In genomic region chr1:197544553-197544952, GRCh38 we compare ENCODE assay signal across 29 cellular contexts.
"Had no signal": no experiment of that assay in that cellular context is flagged by ENCODE, and none has a peak within 500 bp of the region (broad histone marks: within the 10 kb centered on the region; RNA-seq: fewer than 3 reads in every experiment).

No MANE protein-coding gene starts in this region.

- H3K9me3 ChIP-seq: ovary, psoas muscle, right lobe of liver, sigmoid colon, stomach, suprapubic skin, testis, tibial artery, transverse colon, upper lobe of right lung, uterus had no signal

- H3K36me3 Mint-ChIP-seq: type B pancreatic cell had no signal

- H3K4me3 ChIP-seq: ovary, psoas muscle, right lobe of liver, sigmoid colon, stomach, suprapubic skin, testis, tibial artery, transverse colon, upper lobe of right lung, uterus had no signal

- H3K36me3 ChIP-seq: ovary, right lobe of liver, upper lobe of right lung, uterus had no signal

- H3K27me3 Mint-ChIP-seq: naive thymus-derived CD8-positive, alpha-beta T cell; natural killer cell treated with Interleukin-12 subunit alpha and Interleukin-12 subunit beta and Interleukin-15 and Interleukin-18, amount 100 ng/mL, for 72 hours; progenitor cell of endocrine pancreas; stimulated activated naive B cell treated with anti-CD40 and anti-IgM and Interleukin-4, amounts not matched to agents 10 μg/mL and 1 μg/mL and 100 μg/mL, for 72 hours; stimulated activated naive CD8-positive, alpha-beta T cell treated with anti-CD3 and anti-CD28 coated beads, Interleukin-15, Interleukin-2, amounts not matched to agents 100 ng/mL and 50 ng/mL, for 24 hours; type B pancreatic cell had no signal

- H3K4me1 ChIP-seq: parathyroid adenoma, psoas muscle, right lobe of liver, sigmoid colon, stomach, suprapubic skin, testis, tibial artery, transverse colon, upper lobe of right lung, uterus had no signal

- H3K4me3 Mint-ChIP-seq: naive thymus-derived CD8-positive, alpha-beta T cell; natural killer cell treated with Interleukin-12 subunit alpha and Interleukin-12 subunit beta and Interleukin-15 and Interleukin-18, amount 100 ng/mL, for 72 hours; nephron progenitor cell; neural crest cell; stimulated activated effector memory CD8-positive, alpha-beta T cell treated with anti-CD3 and anti-CD28 coated beads, Interleukin-12 subunit alpha, Interleukin-12 subunit beta, amount 100 ng/mL, for 72 hours; stimulated activated naive B cell treated with anti-CD40 and anti-IgM and Interleukin-4, amounts not matched to agents 10 μg/mL and 1 μg/mL and 100 μg/mL, for 72 hours; stimulated activated naive CD8-positive, alpha-beta T cell treated with anti-CD3 and anti-CD28 coated beads, Interleukin-15, Interleukin-2, amounts not matched to agents 100 ng/mL and 50 ng/mL, for 24 hours; type B pancreatic cell had no signal

- ATAC-seq: naive thymus-derived CD8-positive, alpha-beta T cell; natural killer cell treated with Interleukin-12 subunit alpha and Interleukin-12 subunit beta and Interleukin-15 and Interleukin-18, amount 100 ng/mL, for 72 hours; psoas muscle; right cardiac atrium; stimulated activated effector memory CD8-positive, alpha-beta T cell treated with anti-CD3 and anti-CD28 coated beads, Interleukin-12 subunit alpha, Interleukin-12 subunit beta, amount 100 ng/mL, for 72 hours; stimulated activated naive B cell treated with anti-CD40 and anti-IgM and Interleukin-4, amounts not matched to agents 10 μg/mL and 1 μg/mL and 100 μg/mL, for 72 hours; upper lobe of right lung had no signal

- H3K27ac Mint-ChIP-seq: natural killer cell treated with Interleukin-12 subunit alpha and Interleukin-12 subunit beta and Interleukin-15 and Interleukin-18, amount 100 ng/mL, for 72 hours; nephron progenitor cell; progenitor cell of endocrine pancreas; stimulated activated effector memory CD8-positive, alpha-beta T cell treated with anti-CD3 and anti-CD28 coated beads, Interleukin-12 subunit alpha, Interleukin-12 subunit beta, amount 100 ng/mL, for 72 hours; stimulated activated naive B cell treated with anti-CD40 and anti-IgM and Interleukin-4, amounts not matched to agents 10 μg/mL and 1 μg/mL and 100 μg/mL, for 72 hours; stimulated activated naive CD8-positive, alpha-beta T cell treated with anti-CD3 and anti-CD28 coated beads, Interleukin-15, Interleukin-2, amounts not matched to agents 100 ng/mL and 50 ng/mL, for 24 hours; type B pancreatic cell had no signal

- H3K27me3 ChIP-seq: ovary, right lobe of liver, sigmoid colon, stomach, suprapubic skin, testis, tibial artery, transverse colon, upper lobe of right lung, uterus had no signal

- H3K9me3 Mint-ChIP-seq: naive thymus-derived CD8-positive, alpha-beta T cell; natural killer cell treated with Interleukin-12 subunit alpha and Interleukin-12 subunit beta and Interleukin-15 and Interleukin-18, amount 100 ng/mL, for 72 hours; nephron progenitor cell; neural crest cell; stimulated activated effector memory CD8-positive, alpha-beta T cell treated with anti-CD3 and anti-CD28 coated beads, Interleukin-12 subunit alpha, Interleukin-12 subunit beta, amount 100 ng/mL, for 72 hours; stimulated activated naive B cell treated with anti-CD40 and anti-IgM and Interleukin-4, amounts not matched to agents 10 μg/mL and 1 μg/mL and 100 μg/mL, for 72 hours; stimulated activated naive CD8-positive, alpha-beta T cell treated with anti-CD3 and anti-CD28 coated beads, Interleukin-15, Interleukin-2, amounts not matched to agents 100 ng/mL and 50 ng/mL, for 24 hours had no signal

- H3K27ac ChIP-seq: ovary, parathyroid adenoma, psoas muscle, right lobe of liver, sigmoid colon, stomach, suprapubic skin, testis, tibial artery, transverse colon, upper lobe of right lung, uterus had no signal

- DNase-seq: naive thymus-derived CD8-positive, alpha-beta T cell; nephron progenitor cell; occipital lobe; ovary; psoas muscle; right cardiac atrium; right lobe of liver; sigmoid colon; small intestine; stimulated activated CD4-positive, alpha-beta T cell treated with anti-CD3 and anti-CD28 coated beads, Interleukin-15, amount 100 ng/mL, for 24 hours; stimulated activated CD4-positive, alpha-beta T cell treated with anti-CD3 and anti-CD28 coated beads, Interleukin-2, amount 100 ng/mL, for 24 hours; stimulated activated CD4-positive, alpha-beta T cell treated with anti-CD3 and anti-CD28 coated beads, Interleukin-2, amount 100 ng/mL, for 48 hours; stimulated activated CD4-positive, alpha-beta T cell treated with anti-CD3 and anti-CD28 coated beads, Interleukin-4, amount 100 ng/mL, for 24 hours; stimulated activated naive B cell treated with anti-CD40 and anti-IgM and Interleukin-4, amounts not matched to agents 10 μg/mL and 1 μg/mL and 100 μg/mL, for 72 hours; stimulated activated naive CD4-positive, alpha-beta T cell treated with Interleukin-2 at 50 U/mL for 16 hours; stomach; testis; tibial artery; transverse colon; upper lobe of right lung; uterus had no signal

- H3K4me1 Mint-ChIP-seq: naive thymus-derived CD8-positive, alpha-beta T cell; nephron progenitor cell; neural crest cell; stimulated activated effector memory CD8-positive, alpha-beta T cell treated with anti-CD3 and anti-CD28 coated beads, Interleukin-12 subunit alpha, Interleukin-12 subunit beta, amount 100 ng/mL, for 72 hours; stimulated activated naive B cell treated with anti-CD40 and anti-IgM and Interleukin-4, amounts not matched to agents 10 μg/mL and 1 μg/mL and 100 μg/mL, for 72 hours had no signal
